ENCODE assay signal across 26 cellular contexts in genomic region chr11:27404427-27404826, GRCh38.
"Had no signal": no experiment of that assay in that cellular context is flagged by ENCODE, and none has a peak within 500 bp of the region (broad histone marks: within the 10 kb centered on the region; RNA-seq: fewer than 3 reads in every experiment).

No MANE protein-coding gene starts in this region.

- H3K4me1 Mint-ChIP-seq: activated naive CD4-positive, alpha-beta T cell treated with anti-CD3 and anti-CD28 coated beads, Interleukin-2, amount 50 U/mL, for 24 hours; activated naive CD8-positive, alpha-beta T cell treated with anti-CD3 and anti-CD28 coated beads, Interleukin-2, amount 50 U/mL, for 24 hours; naive B cell; stimulated activated memory B cell treated with anti-CD40 and anti-IgM and Interleukin-4, amounts not matched to agents 10 μg/mL and 1 μg/mL and 100 μg/mL, for 72 hours; stimulated activated naive CD8-positive, alpha-beta T cell treated with anti-CD3 and anti-CD28 coated beads, Interleukin-15, amount 100 ng/mL, for 72 hours; T-helper 17 cell had no signal

- H3K4me3 ChIP-seq: esophagus muscularis mucosa, ovary, prostate gland, smooth muscle cell, tibial nerve had no signal

- H3K9me3 ChIP-seq: esophagus muscularis mucosa, ovary, prostate gland, tibial nerve had no signal

- H3K4me2 ChIP-seq: smooth muscle cell had no signal

- H3K27me3 ChIP-seq: esophagus muscularis mucosa, ovary, tibial nerve had no signal

- H3K9me3 Mint-ChIP-seq: activated CD8-positive, alpha-beta T cell treated with anti-CD3 and anti-CD28 coated beads for 36 hours; activated naive CD4-positive, alpha-beta T cell treated with anti-CD3 and anti-CD28 coated beads, Interleukin-2, amount 50 U/mL, for 24 hours; activated naive CD8-positive, alpha-beta T cell treated with anti-CD3 and anti-CD28 coated beads, Interleukin-2, amount 50 U/mL, for 24 hours; activated T-cell treated with anti-CD3 and anti-CD28 coated beads, Interleukin-2, amount 50 U/mL, for 4 hours; activated T-helper 2 cell treated with anti-CD3 and anti-CD28 coated beads, Interferon-gamma antibody, Interleukin-2, Interleukin-4, amounts not matched to agents 10 μg/mL and 5 μg/mL and 100 μg/mL, durations not matched to agents 14 hours and 24 hours and 36 hours; mesothelial cell of epicardium; naive B cell; nephron progenitor cell; stimulated activated memory B cell treated with anti-CD40 and anti-IgM and Interleukin-4, amounts not matched to agents 10 μg/mL and 1 μg/mL and 100 μg/mL, for 72 hours; stimulated activated naive CD8-positive, alpha-beta T cell treated with anti-CD3 and anti-CD28 coated beads, Interleukin-15, amount 100 ng/mL, for 72 hours had no signal

- H3K27me3 Mint-ChIP-seq: activated CD8-positive, alpha-beta T cell treated with anti-CD3 and anti-CD28 coated beads for 36 hours; activated naive CD4-positive, alpha-beta T cell treated with anti-CD3 and anti-CD28 coated beads, Interleukin-2, amount 50 U/mL, for 24 hours; activated naive CD8-positive, alpha-beta T cell treated with anti-CD3 and anti-CD28 coated beads, Interleukin-2, amount 50 U/mL, for 24 hours; naive B cell; stimulated activated memory B cell treated with anti-CD40 and anti-IgM and Interleukin-4, amounts not matched to agents 10 μg/mL and 1 μg/mL and 100 μg/mL, for 72 hours; stimulated activated naive CD8-positive, alpha-beta T cell treated with anti-CD3 and anti-CD28 coated beads, Interleukin-15, amount 100 ng/mL, for 72 hours had no signal

- H3K27ac Mint-ChIP-seq: activated CD8-positive, alpha-beta T cell treated with anti-CD3 and anti-CD28 coated beads for 36 hours; activated naive CD4-positive, alpha-beta T cell treated with anti-CD3 and anti-CD28 coated beads, Interleukin-2, amount 50 U/mL, for 24 hours; activated naive CD8-positive, alpha-beta T cell treated with anti-CD3 and anti-CD28 coated beads, Interleukin-2, amount 50 U/mL, for 24 hours; activated T-helper 2 cell treated with anti-CD3 and anti-CD28 coated beads, Interferon-gamma antibody, Interleukin-2, Interleukin-4, amounts not matched to agents 10 μg/mL and 5 μg/mL and 100 μg/mL, durations not matched to agents 14 hours and 24 hours and 36 hours; mesothelial cell of epicardium; naive B cell; nephron progenitor cell; stimulated activated memory B cell treated with anti-CD40 and anti-IgM and Interleukin-4, amounts not matched to agents 10 μg/mL and 1 μg/mL and 100 μg/mL, for 72 hours; stimulated activated naive CD8-positive, alpha-beta T cell treated with anti-CD3 and anti-CD28 coated beads, Interleukin-15, amount 100 ng/mL, for 72 hours; T-helper 17 cell had no signal

- H3K36me3 Mint-ChIP-seq: activated naive CD4-positive, alpha-beta T cell treated with anti-CD3 and anti-CD28 coated beads, Interleukin-2, amount 50 U/mL, for 24 hours; mesothelial cell of epicardium; naive B cell; stimulated activated memory B cell treated with anti-CD40 and anti-IgM and Interleukin-4, amounts not matched to agents 10 μg/mL and 1 μg/mL and 100 μg/mL, for 72 hours had no signal

- ATAC-seq: activated CD8-positive, alpha-beta T cell treated with anti-CD3 and anti-CD28 coated beads for 36 hours; activated naive CD8-positive, alpha-beta T cell treated with anti-CD3 and anti-CD28 coated beads, Interleukin-2, amount 50 U/mL, for 24 hours; activated T-cell treated with anti-CD3 and anti-CD28 coated beads, Interleukin-2, amount 50 U/mL, for 4 hours; stimulated activated memory B cell treated with anti-CD40 and anti-IgM and Interleukin-4, amounts not matched to agents 10 μg/mL and 1 μg/mL and 100 μg/mL, for 72 hours; stimulated activated naive CD8-positive, alpha-beta T cell treated with anti-CD3 and anti-CD28 coated beads, Interleukin-15, amount 100 ng/mL, for 72 hours; T-helper 17 cell had no signal

- H3K36me3 ChIP-seq: esophagus muscularis mucosa, ovary, prostate gland, tibial nerve had no signal

- H3K27ac ChIP-seq: esophagus muscularis mucosa, ovary, prostate gland, tibial nerve had no signal

- DNase-seq: activated CD4-positive, alpha-beta T cell treated with anti-CD3 and anti-CD28 coated beads, Interleukin-2, amount 50 U/mL, for 1 hour; activated CD8-positive, alpha-beta T cell treated with anti-CD3 and anti-CD28 coated beads for 36 hours; activated naive CD8-positive, alpha-beta T cell treated with anti-CD3 and anti-CD28 coated beads, Interleukin-2, amount 50 U/mL, for 24 hours; activated T-cell treated with anti-CD3 and anti-CD28 coated beads, Interleukin-2, amount 50 U/mL, for 4 hours; dermis blood vessel endothelial cell; effector CD4-positive, alpha-beta T cell; foreskin melanocyte; islet precursor cell; naive B cell; nephron progenitor cell; ovary; retina; stimulated activated CD4-positive, alpha-beta T cell treated with anti-CD3 and anti-CD28 coated beads, Interleukin-1b, Interleukin-23, amount 100 ng/mL, for 48 hours; stimulated activated CD4-positive, alpha-beta T cell treated with anti-CD3 and anti-CD28 coated beads, Interleukin-4, amount 100 ng/mL, for 4 hours; stimulated activated CD8-positive, alpha-beta memory T cell treated with anti-CD3 and anti-CD28 coated beads, Interleukin-4, amount 100 ng/mL, for 48 hours; stimulated activated naive CD8-positive, alpha-beta T cell treated with anti-CD3 and anti-CD28 coated beads, Interleukin-15, amount 100 ng/mL, for 72 hours; T-helper 17 cell; T1000 had no signal

- H3K4me3 Mint-ChIP-seq: activated CD8-positive, alpha-beta T cell treated with anti-CD3 and anti-CD28 coated beads for 36 hours; activated naive CD4-positive, alpha-beta T cell treated with anti-CD3 and anti-CD28 coated beads, Interleukin-2, amount 50 U/mL, for 24 hours; activated naive CD8-positive, alpha-beta T cell treated with anti-CD3 and anti-CD28 coated beads, Interleukin-2, amount 50 U/mL, for 24 hours; activated T-cell treated with anti-CD3 and anti-CD28 coated beads, Interleukin-2, amount 50 U/mL, for 4 hours; mesothelial cell of epicardium; naive B cell; nephron progenitor cell; stimulated activated memory B cell treated with anti-CD40 and anti-IgM and Interleukin-4, amounts not matched to agents 10 μg/mL and 1 μg/mL and 100 μg/mL, for 72 hours; stimulated activated naive CD8-positive, alpha-beta T cell treated with anti-CD3 and anti-CD28 coated beads, Interleukin-15, amount 100 ng/mL, for 72 hours; T-helper 17 cell had no signal
